In genomic region chr6:101531538-101531937, GRCh38 we compare ENCODE assay signal across 2 cellular contexts.
A peak's percentile ranks its signal among the peaks of the same experiment; 100 is the strongest.
TF ChIP-seq lines count a peak whose summit lies in the region.

No MANE protein-coding gene starts in this region.

TF ChIP-seq in SK-N-SH treated with all-trans-retinoic acid at 6 μM for 48 hours, 23 proteins besides CTCF, POLR2A, EP300 and RAD21 (continued from another document):
- peak; percentile 97 for TF ChIP-seq ZNF70 (CRISPR knock-in tag; IDR thresholded peaks at IDR 0.05)

TF ChIP-seq in SK-N-SH, 30 proteins besides CTCF, POLR2A, EP300 and RAD21:
- TF ChIP-seq REST (IDR thresholded peaks at IDR 0.05; ENCODE audit: low read depth, low read length) (no peak), GATA2 (CRISPR knock-in tag; IDR thresholded peaks at IDR 0.05) (no peak), RXRA (IDR thresholded peaks at IDR 0.05; ENCODE audit: borderline replicate concordance, low read depth) (no peak), GABPA (IDR thresholded peaks at IDR 0.05; ENCODE audit: low read depth) (no peak), SIN3A (IDR thresholded peaks at IDR 0.05; ENCODE audit: borderline replicate concordance, low read depth, low read length) (no peak), MEF2A (IDR thresholded peaks at IDR 0.05; ENCODE audit: borderline replicate concordance, low read depth) (no peak), RCOR1 (IDR thresholded peaks at IDR 0.05; ENCODE audit: low read length) (no peak), FOXJ3 (CRISPR knock-in tag; IDR thresholded peaks at IDR 0.05) (no peak)
